Comparison of ENCODE assay signal across 17 cellular contexts in genomic region chr6:69098910-69099309, GRCh38.
DNase-seq lines count a peak whose midpoint lies in the region; ATAC-seq and TF ChIP-seq lines count a peak whose summit lies in the region.
"Had no signal": no experiment of that assay in that cellular context is flagged by ENCODE, and none has a peak within 500 bp of the region (broad histone marks: within the 10 kb centered on the region; RNA-seq: fewer than 3 reads in every experiment).

No MANE protein-coding gene starts in this region.

- H3K27me3 ChIP-seq in BE2C (no peaks in the 10 kb centered on the region), endodermal cell (ENCODE audit: control insufficient read depth, insufficient read depth, low read length, poor library complexity, severe bottlenecking) (no peaks in the 10 kb centered on the region), neuronal stem cell (ENCODE audit: control insufficient read depth in 3 of 3, insufficient read depth in 3 of 3, low read depth in 1 of 3, low read length in 3 of 3) (no peaks in the 10 kb centered on the region)

- H3K27ac ChIP-seq in endodermal cell (ENCODE audit: low read depth, low read length) (no peak overlapping the region), neuronal stem cell (replicated peaks; ENCODE audit: low read length) (no peak overlapping the region)
- H3K27ac ChIP-seq: A549, C4-2B, RWPE1 had no signal

- no peak overlapping the region for H3K4me3 ChIP-seq in BE2C (ENCODE audit: low read depth, low read length)
- H3K4me3 ChIP-seq in endodermal cell (ENCODE audit: low read length): no peak overlapping the region
- H3K4me3 ChIP-seq in neuronal stem cell (ENCODE audit: low read length in 2 of 2): no peak overlapping the region
- H3K4me3 ChIP-seq: A549 had no signal

- no peak overlapping the region for H3K4me3 Mint-ChIP-seq in endodermal cell
- H3K4me3 Mint-ChIP-seq: IgD-negative memory B cell; T-helper 1 cell treated with Interleukin-12 subunit alpha and Interleukin-12 subunit beta and Interleukin-4 antibody, amounts not matched to agents 30 μg/mL and 1 μg/mL, for 36 hours had no signal

- no peak overlapping the region for H3K4me2 ChIP-seq in neuronal stem cell (ENCODE audit: insufficient read depth, low read length, poor library complexity, severe bottlenecking)
- H3K4me2 ChIP-seq: A549 had no signal

- TF ChIP-seq CTCF in BE2C (IDR thresholded peaks at IDR 0.05; ENCODE audit: low read depth, low read length) (peak; percentile 36), endodermal cell (conservative IDR thresholded peaks at IDR 0.05) (peak; percentile 58)

- H2BK12ac ChIP-seq in neuronal stem cell (ENCODE audit: low read length): no peak overlapping the region

- no peaks in the 10 kb centered on the region for H3K36me3 Mint-ChIP-seq in endodermal cell (ENCODE audit: low read depth)
- H3K36me3 Mint-ChIP-seq: IgD-negative memory B cell had no signal

- no peaks in the 10 kb centered on the region for H3K4me1 Mint-ChIP-seq in endodermal cell
- H3K4me1 Mint-ChIP-seq: IgD-negative memory B cell had no signal

- no peak overlapping the region for H3K18ac ChIP-seq in neuronal stem cell (ENCODE audit: low read length)

- H4K91ac ChIP-seq in neuronal stem cell (ENCODE audit: low read depth, low read length, poor library complexity): no peak overlapping the region

- H3K23ac ChIP-seq in neuronal stem cell (ENCODE audit: low read depth, low read length, poor library complexity): no peak overlapping the region

- no peak overlapping the region for H3K4ac ChIP-seq in neuronal stem cell (ENCODE audit: low read length)

- no peak overlapping the region for H3K14ac ChIP-seq in neuronal stem cell (ENCODE audit: low read length)

- no peak overlapping the region for H4K8ac ChIP-seq in neuronal stem cell (ENCODE audit: low read depth, low read length)

- no peaks in the 10 kb centered on the region for H3K9me3 ChIP-seq in BE2C
- no peaks in the 10 kb centered on the region for H3K9me3 ChIP-seq in endodermal cell (ENCODE audit: control insufficient read depth, low read length)
- H3K9me3 ChIP-seq in neuronal stem cell (replicated peaks in 1 of 2; ENCODE audit: control insufficient read depth in 2 of 2, insufficient read depth in 1 of 2, low read depth in 1 of 2, low read length in 2 of 2): no peaks in the 10 kb centered on the region
- H3K9me3 ChIP-seq: A549 had no signal

- H2BK120ac ChIP-seq in neuronal stem cell (ENCODE audit: low read depth, low read length): no peak overlapping the region

- ATAC-seq in GM19351 (IDR thresholded peaks at IDR 0.05; ENCODE audit: unreplicated experiment): peak; percentile 47
- ATAC-seq in HG03354 (IDR thresholded peaks at IDR 0.05; ENCODE audit: poor library complexity, severe bottlenecking, unreplicated experiment): peak; percentile 67
- no peak for ATAC-seq in HG02763 (IDR thresholded peaks at IDR 0.05; ENCODE audit: unreplicated experiment)
- ATAC-seq: A549, PC-3 had no signal

- H3K36me3 ChIP-seq in BE2C: no peaks in the 10 kb centered on the region
- no peaks in the 10 kb centered on the region for H3K36me3 ChIP-seq in endodermal cell (ENCODE audit: control insufficient read depth, insufficient read depth, low read length)
- no peaks in the 10 kb centered on the region for H3K36me3 ChIP-seq in neuronal stem cell (replicated peaks in 1 of 2; ENCODE audit: control insufficient read depth in 2 of 2, insufficient read depth in 2 of 2, low read length in 2 of 2)

- no peak overlapping the region for H3K27ac Mint-ChIP-seq in endodermal cell
- H3K27ac Mint-ChIP-seq: IgD-negative memory B cell; T-helper 1 cell treated with Interleukin-12 subunit alpha and Interleukin-12 subunit beta and Interleukin-4 antibody, amounts not matched to agents 30 μg/mL and 1 μg/mL, for 36 hours had no signal

- no peaks in the 10 kb centered on the region for H3K79me1 ChIP-seq in neuronal stem cell (ENCODE audit: low read depth, low read length)

- H2BK15ac ChIP-seq in neuronal stem cell (ENCODE audit: low read length): no peak overlapping the region

- no peak overlapping the region for H2BK5ac ChIP-seq in neuronal stem cell (ENCODE audit: low read length)

- H3K9ac ChIP-seq in endodermal cell (ENCODE audit: extremely low read depth, low read length, poor library complexity, severe bottlenecking) (no peak overlapping the region), neuronal stem cell (ENCODE audit: low read depth, low read length, poor library complexity) (no peak overlapping the region)

- H3K27me3 Mint-ChIP-seq in endodermal cell (ENCODE audit: insufficient read depth): no peaks in the 10 kb centered on the region
- H3K27me3 Mint-ChIP-seq: IgD-negative memory B cell had no signal

- no peak overlapping the region for H2AK5ac ChIP-seq in neuronal stem cell (ENCODE audit: low read depth, low read length)

- H3K9me3 Mint-ChIP-seq in endodermal cell: no peaks in the 10 kb centered on the region
- H3K9me3 Mint-ChIP-seq: IgD-negative memory B cell; T-helper 1 cell treated with Interleukin-12 subunit alpha and Interleukin-12 subunit beta and Interleukin-4 antibody, amounts not matched to agents 30 μg/mL and 1 μg/mL, for 36 hours had no signal

- no peak overlapping the region for H2AFZ ChIP-seq in neuronal stem cell (ENCODE audit: low read length)

- DNase-seq in BE2C (no peak), endodermal cell (no peak), neuronal stem cell (ENCODE audit: low spot score) (no peak)
- DNase-seq in stimulated activated naive CD4-positive, alpha-beta T cell (lab: John Stamatoyannopoulos, UW): no peak
- DNase-seq: NCI-H1417 treated with DMSO at 0.1 percent for 48 hours, NCI-H1930, NCI-H446, NCI-H748 treated with DMSO at 0.1 percent for 48 hours, PC-3 had no signal

- H3K4me1 ChIP-seq in BE2C: no peaks in the 10 kb centered on the region
- H3K4me1 ChIP-seq in endodermal cell (ENCODE audit: control insufficient read depth, insufficient read depth, low read length): no peaks in the 10 kb centered on the region
- peaks cover 5 to 25% of the 10 kb centered on the region in 2 donors for H3K4me1 ChIP-seq in neuronal stem cell (ENCODE audit: control insufficient read depth in 2 of 2, insufficient read depth in 1 of 2, low read depth in 1 of 2, low read length in 2 of 2)
- H3K4me1 ChIP-seq: A549 had no signal
